ENCODE assay signal across 13 cellular contexts in the genomic region with DNA sequence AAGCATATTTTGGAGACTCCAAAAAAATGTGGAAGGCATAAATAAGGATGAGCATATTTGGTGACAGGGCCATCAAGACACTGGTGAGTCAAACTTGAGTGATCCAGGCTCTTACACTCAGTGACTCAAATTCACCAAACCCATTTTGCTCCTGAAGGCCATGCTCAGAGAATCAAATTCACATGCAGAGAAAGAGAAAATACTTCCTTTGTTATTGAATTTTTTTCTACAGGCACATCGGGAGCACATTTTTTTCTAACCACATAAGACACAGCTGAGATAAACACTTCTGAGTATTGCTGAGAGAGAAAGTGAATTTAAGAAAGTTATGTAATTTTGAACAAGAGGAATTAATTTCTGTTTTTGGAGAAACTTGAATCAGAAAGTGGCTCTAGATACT.
DNase-seq lines count a peak whose midpoint lies in the region; ATAC-seq and TF ChIP-seq lines count a peak whose summit lies in the region.
"Had no signal": no experiment of that assay in that cellular context is flagged by ENCODE, and none has a peak within 500 bp of the region (broad histone marks: within the 10 kb centered on the region; RNA-seq: fewer than 3 reads in every experiment).

No MANE protein-coding gene starts in this region.

- H3F3A ChIP-seq in GM23338 (replicated peaks; ENCODE audit: low read depth), result no peaks in the 10 kb centered on the region

- H3K4me1 ChIP-seq in GM23338 (ENCODE audit: insufficient read depth), result peaks cover 10% of the 10 kb centered on the region

- H3K27ac ChIP-seq in GM23338 (ENCODE audit: low read depth), result no peak overlapping the region

- no peak for ATAC-seq in GM23338
- peak; percentile 67 for ATAC-seq in SK-N-SH treated with all-trans-retinoic acid at 6 μM for 48 hours
- ATAC-seq in HG03196 (IDR thresholded peaks at IDR 0.05; ENCODE audit: unreplicated experiment), result no peak
- ATAC-seq: activated CD4-positive, CD25-positive, alpha-beta regulatory T cell treated with anti-CD3 and anti-CD28 coated beads, Interleukin-2, amount 50 U/mL, for 24 hours; left cardiac atrium had no signal

- no peak for DNase-seq in GM23338 (ENCODE audit: low spot score)
- DNase-seq in fibroblast of peridontal ligament (ENCODE audit: extremely low read depth), result peak; percentile 66
- DNase-seq in stromal cell of bone marrow (ENCODE audit: low read depth), result peak; percentile 50
- no peak for DNase-seq in NCI-H1930 (lab: John Stamatoyannopoulos, UW)
- no peak for DNase-seq in Ammon's horn (ENCODE audit: low spot score)
- DNase-seq: activated naive CD4-positive, alpha-beta T cell treated with Interleukin-2 at 50 U/mL for 16 hours; central memory CD4-positive, alpha-beta T cell; left cardiac atrium; NCI-H2171; T-helper 2 cell had no signal

- H3K36me3 Mint-ChIP-seq in GM23338 (ENCODE audit: low read depth), result peaks cover 6% of the 10 kb centered on the region; the same call in 2 of the 3 replicates

- H3K9me3 Mint-ChIP-seq in GM23338, result peaks cover 3% of the 10 kb centered on the region; the same call in 1 of the 3 replicates

- no peaks in the 10 kb centered on the region for H4K20me1 ChIP-seq in GM23338 (replicated peaks; ENCODE audit: insufficient read depth)

- TF ChIP-seq CTCF in GM23338 (conservative IDR thresholded peaks at IDR 0.05; ENCODE audit: low read depth in 2 of 2), result no peak

- H3K27me3 ChIP-seq in GM23338 (ENCODE audit: insufficient read depth), result no peaks in the 10 kb centered on the region

- no peak overlapping the region for H3K4me3 ChIP-seq in GM23338

- peak overlapping the region; percentile 55 for H3K4me2 ChIP-seq in GM23338

- H3K36me3 ChIP-seq in GM23338 (ENCODE audit: insufficient read depth), result no peaks in the 10 kb centered on the region

- no peak overlapping the region for H3K27ac Mint-ChIP-seq in GM23338

- no peak overlapping the region; the same call in 1 of the 2 replicates for H2AFZ ChIP-seq in GM23338

- H3K4me3 Mint-ChIP-seq in GM23338, result no peak overlapping the region

- H3K4me1 Mint-ChIP-seq in GM23338, result peaks cover 11% of the 10 kb centered on the region

- no peaks in the 10 kb centered on the region for H3K79me2 ChIP-seq in GM23338 (replicated peaks; ENCODE audit: insufficient read depth)

- H3K27me3 Mint-ChIP-seq in GM23338 (ENCODE audit: insufficient read depth, low read depth, poor library complexity), result peaks cover 3% of the 10 kb centered on the region

- peaks cover 5% of the 10 kb centered on the region; the same call in 1 of the 2 replicates for H3K9me2 ChIP-seq in GM23338 (ENCODE audit: insufficient read depth)

TF ChIP-seq in GM23338, 12 proteins besides CTCF, POLR2A, EP300 and RAD21 (continues in another document):
- TF ChIP-seq EZH2phosphoT487 (IDR thresholded peaks at IDR 0.05; ENCODE audit: unreplicated experiment) (no peak), EZH2 (IDR thresholded peaks at IDR 0.05; ENCODE audit: low read depth, unreplicated experiment) (no peak), NANOG (IDR thresholded peaks at IDR 0.05; ENCODE audit: borderline replicate concordance) (no peak), REST (IDR thresholded peaks at IDR 0.05; ENCODE audit: unreplicated experiment) (no peak), ZNF114 (CRISPR knock-in tag; IDR thresholded peaks at IDR 0.05) (no peak)

TF ChIP-seq in SK-N-SH treated with all-trans-retinoic acid at 6 μM for 48 hours, 23 proteins besides CTCF, POLR2A, EP300 and RAD21:
- TF ChIP-seq SNAI2 (CRISPR knock-in tag; IDR thresholded peaks at IDR 0.05) (no peak), ISL1 (CRISPR knock-in tag; IDR thresholded peaks at IDR 0.05) (no peak)

Comparison
In these comparisons a context has a peak if more than half of its experiments do, and no peak if none do; other contexts are left out.
1. DNase-seq: peak in fibroblast of peridontal ligament (single experiment) and stromal cell of bone marrow (single experiment); none in GM23338 (single experiment), NCI-H1930 (0 of 2) and Ammon's horn (single experiment).